In genomic region chr5:155015239-155015638, GRCh38 we compare ENCODE assay signal across 21 cellular contexts. TPM values are rescaled to one million over a fixed set of nuclear protein-coding genes. Genes with fewer than 3 reads are reported as not detected.
DNase-seq lines count a peak whose midpoint lies in the region; ATAC-seq and TF ChIP-seq lines count a peak whose summit lies in the region.
"Had no signal": no experiment of that assay in that cellular context is flagged by ENCODE, and none has a peak within 500 bp of the region (broad histone marks: within the 10 kb centered on the region; RNA-seq: fewer than 3 reads in every experiment).

No MANE protein-coding gene starts in this region.

- H3K4me3 Mint-ChIP-seq in activated T-helper 17 cell treated with anti-CD3 and anti-CD28 coated beads, Interleukin-2, amount 50 U/mL, for 72 hours, result no peak overlapping the region
- no peak overlapping the region for H3K4me3 Mint-ChIP-seq in stimulated activated effector memory CD8-positive, alpha-beta T cell treated with anti-CD3 and anti-CD28 coated beads, Interleukin-12 subunit alpha, Interleukin-12 subunit beta, amount 100 ng/mL, for 72 hours
- H3K4me3 Mint-ChIP-seq: CD4-positive, CD25-positive, alpha-beta regulatory T cell; CD8-positive, alpha-beta memory T cell had no signal

- no peak overlapping the region for H3K27ac Mint-ChIP-seq in activated T-helper 17 cell treated with anti-CD3 and anti-CD28 coated beads, Interleukin-2, amount 50 U/mL, for 72 hours
- no peak overlapping the region for H3K27ac Mint-ChIP-seq in stimulated activated effector memory CD8-positive, alpha-beta T cell treated with anti-CD3 and anti-CD28 coated beads, Interleukin-12 subunit alpha, Interleukin-12 subunit beta, amount 100 ng/mL, for 72 hours
- H3K27ac Mint-ChIP-seq: CD4-positive, CD25-positive, alpha-beta regulatory T cell had no signal

- no peaks in the 10 kb centered on the region for H3K9me3 Mint-ChIP-seq in activated T-helper 17 cell treated with anti-CD3 and anti-CD28 coated beads, Interleukin-2, amount 50 U/mL, for 72 hours
- H3K9me3 Mint-ChIP-seq in stimulated activated effector memory CD8-positive, alpha-beta T cell treated with anti-CD3 and anti-CD28 coated beads, Interleukin-12 subunit alpha, Interleukin-12 subunit beta, amount 100 ng/mL, for 72 hours, result no peaks in the 10 kb centered on the region
- H3K9me3 Mint-ChIP-seq: CD8-positive, alpha-beta memory T cell had no signal

- no peak for TF ChIP-seq CTCF in GM12865 (IDR thresholded peaks at IDR 0.05; ENCODE audit: insufficient read depth, low read depth, low read length, missing control alignments)

- H3K36me3 Mint-ChIP-seq in activated T-helper 17 cell treated with anti-CD3 and anti-CD28 coated beads, Interleukin-2, amount 50 U/mL, for 72 hours (ENCODE audit: low read depth), result no peaks in the 10 kb centered on the region
- H3K36me3 Mint-ChIP-seq in stimulated activated effector memory CD8-positive, alpha-beta T cell treated with anti-CD3 and anti-CD28 coated beads, Interleukin-12 subunit alpha, Interleukin-12 subunit beta, amount 100 ng/mL, for 72 hours, result no peaks in the 10 kb centered on the region
- H3K36me3 Mint-ChIP-seq: CD4-positive, CD25-positive, alpha-beta regulatory T cell; CD8-positive, alpha-beta memory T cell had no signal

- peaks cover 7% of the 10 kb centered on the region for H3K4me1 Mint-ChIP-seq in activated T-helper 17 cell treated with anti-CD3 and anti-CD28 coated beads, Interleukin-2, amount 50 U/mL, for 72 hours
- H3K4me1 Mint-ChIP-seq in stimulated activated effector memory CD8-positive, alpha-beta T cell treated with anti-CD3 and anti-CD28 coated beads, Interleukin-12 subunit alpha, Interleukin-12 subunit beta, amount 100 ng/mL, for 72 hours, result peaks cover 6% of the 10 kb centered on the region
- H3K4me1 Mint-ChIP-seq: CD4-positive, CD25-positive, alpha-beta regulatory T cell; CD8-positive, alpha-beta memory T cell had no signal

- DNase-seq in GM12865 (ENCODE audit: low read depth) (peak; percentile 43), NCI-H1694 treated with DMSO at 0.1 percent for 48 hours (lab: John Stamatoyannopoulos, UW) (no peak)
- no peak for DNase-seq in stimulated activated effector memory CD8-positive, alpha-beta T cell treated with anti-CD3 and anti-CD28 coated beads, Interleukin-12 subunit alpha, Interleukin-12 subunit beta, amount 100 ng/mL, for 72 hours (ENCODE audit: low spot score in 2 of 2)
- DNase-seq: ACHN; BE2C; C1 segment of cervical spinal cord; CD4-positive, CD25-positive, alpha-beta regulatory T cell; CD8-positive, alpha-beta memory T cell; COR-L47; DMS 273 treated with DMSO at 0.1 percent for 48 hours; DMS53; DND-41; EL; GOT3; H7; IMR-90; KBM-7 had no signal

- ATAC-seq in GM18867 (IDR thresholded peaks at IDR 0.05; ENCODE audit: unreplicated experiment), result peak; percentile 38
- ATAC-seq in activated T-helper 17 cell treated with anti-CD3 and anti-CD28 coated beads, Interleukin-2, amount 50 U/mL, for 72 hours (replicated peaks), result peak; percentile 55
- peak; percentile 62 for ATAC-seq in stimulated activated effector memory CD8-positive, alpha-beta T cell treated with anti-CD3 and anti-CD28 coated beads, Interleukin-12 subunit alpha, Interleukin-12 subunit beta, amount 100 ng/mL, for 72 hours
- ATAC-seq in HG03460 (IDR thresholded peaks at IDR 0.05; ENCODE audit: unreplicated experiment), result no peak
- ATAC-seq: HCT116 had no signal

- peaks cover 42% of the 10 kb centered on the region for H3K27me3 Mint-ChIP-seq in activated T-helper 17 cell treated with anti-CD3 and anti-CD28 coated beads, Interleukin-2, amount 50 U/mL, for 72 hours

- H3K4me3 ChIP-seq in GM12865 (ENCODE audit: low read depth, low read length), result no peak overlapping the region

RNA-seq across cellular contexts. Expression of gene KIF4B, which starts 1.7 kb away (rescaled TPM):
- total RNA-seq in activated T-helper 17 cell treated with anti-CD3 and anti-CD28 coated beads, Interleukin-2, amount 50 U/mL, for 72 hours, result under 1 TPM in 1 of 2 donors, not detected in 1; 0.32 TPM
- total RNA-seq: CD4-positive, CD25-positive, alpha-beta regulatory T cell had no signal
